8 cellular contexts compared by ENCODE assay signal in the genomic region with DNA sequence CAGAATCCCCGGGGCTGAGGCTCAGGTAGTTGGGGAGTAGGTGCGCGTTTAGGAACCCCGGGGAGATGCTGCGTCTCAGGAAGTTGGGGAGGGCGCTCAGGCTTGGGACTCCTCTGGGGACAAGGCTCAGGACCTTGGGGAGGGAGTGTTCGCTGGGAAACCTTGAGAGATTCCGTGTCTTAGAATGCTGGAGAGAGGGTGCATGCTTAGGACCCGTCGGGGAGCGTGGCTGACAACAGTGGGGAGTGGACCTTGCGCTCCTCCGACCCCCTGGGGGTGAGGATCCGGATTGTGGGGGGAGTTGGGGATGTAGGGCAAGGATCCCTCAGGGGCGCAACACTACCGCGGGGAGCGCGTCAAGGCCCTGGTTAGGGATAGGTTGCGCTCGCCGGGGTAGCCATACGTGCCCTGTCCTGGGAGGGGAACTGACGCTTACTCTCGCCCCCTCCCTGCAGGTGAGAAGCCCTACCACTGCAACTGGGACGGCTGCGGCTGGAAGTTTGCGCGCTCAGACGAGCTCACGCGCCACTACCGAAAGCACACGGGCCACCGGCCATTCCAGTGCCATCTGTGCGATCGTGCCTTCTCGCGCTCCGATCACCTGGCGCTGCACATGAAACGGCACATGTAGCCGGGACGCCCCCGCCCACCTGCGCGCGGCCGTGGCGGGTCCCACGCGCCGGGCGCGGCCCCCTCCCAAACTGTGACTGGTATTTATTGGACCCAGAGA. TPM values are rescaled to one million over a fixed set of nuclear protein-coding genes. Genes with fewer than 3 reads are reported as not detected.
A peak's percentile ranks its signal among the peaks of the same experiment; 100 is the strongest.
DNase-seq lines count a peak whose midpoint lies in the region; ATAC-seq and TF ChIP-seq lines count a peak whose summit lies in the region.

No MANE protein-coding gene starts in this region.

- no peak for TF ChIP-seq CTCF in neural progenitor cell (IDR thresholded peaks at IDR 0.05)

- H3K79me2 ChIP-seq in neural progenitor cell (ENCODE audit: low read depth): no peaks in the 10 kb centered on the region

- H3K9me3 Mint-ChIP-seq in neural progenitor cell: no peaks in the 10 kb centered on the region

- ATAC-seq in GM21360 (IDR thresholded peaks at IDR 0.05; ENCODE audit: unreplicated experiment): no peak
- no peak for ATAC-seq in HG03432 (IDR thresholded peaks at IDR 0.05; ENCODE audit: unreplicated experiment)

- no peaks in the 10 kb centered on the region for H3K36me3 Mint-ChIP-seq in neural progenitor cell

- H3K4me1 Mint-ChIP-seq in neural progenitor cell: peaks cover 4% of the 10 kb centered on the region

- peak overlapping the region; percentile 73 for H3K4me2 ChIP-seq in neural progenitor cell

- H3K9ac ChIP-seq in neural progenitor cell: no peak overlapping the region

- no peaks in the 10 kb centered on the region for H3K9me3 ChIP-seq in effector memory CD4-positive, alpha-beta T cell (ENCODE audit: control insufficient read depth, low read length)
- no peaks in the 10 kb centered on the region for H3K9me3 ChIP-seq in neural progenitor cell (ENCODE audit: low read depth)

- peaks cover 37% of the 10 kb centered on the region for H3K36me3 ChIP-seq in effector memory CD4-positive, alpha-beta T cell (ENCODE audit: control insufficient read depth, insufficient read depth, low read length)
- no peaks in the 10 kb centered on the region for H3K36me3 ChIP-seq in neural progenitor cell

- peak; percentile 16 for DNase-seq in EL
- peak; percentile 42 for DNase-seq in T-helper 9 cell
- peak; percentile 27 to 46 (median 31) for DNase-seq in effector memory CD4-positive, alpha-beta T cell
- peak; percentile 49 for DNase-seq in neural progenitor cell (ENCODE audit: low spot score)
- DNase-seq in COLO829 (ENCODE audit: low spot score): no peak
- no peak for DNase-seq in amniotic stem cell (lab: John Stamatoyannopoulos, UW)

- H3K27me3 ChIP-seq in effector memory CD4-positive, alpha-beta T cell (replicated peaks; ENCODE audit: control insufficient read depth, insufficient read depth, low read length, poor library complexity, severe bottlenecking): no peaks in the 10 kb centered on the region
- peaks cover 100% of the 10 kb centered on the region for H3K27me3 ChIP-seq in neural progenitor cell

- H3K27me3 Mint-ChIP-seq in neural progenitor cell (ENCODE audit: insufficient read depth, low read depth): peaks cover 59% of the 10 kb centered on the region

- H3K4me1 ChIP-seq in effector memory CD4-positive, alpha-beta T cell (ENCODE audit: control insufficient read depth, insufficient read depth, low read length, poor library complexity, severe bottlenecking): peaks cover 25% of the 10 kb centered on the region
- peaks cover 11% of the 10 kb centered on the region for H3K4me1 ChIP-seq in neural progenitor cell

- no peak overlapping the region for H2AFZ ChIP-seq in neural progenitor cell (replicated peaks)

- no peak overlapping the region for H3K27ac Mint-ChIP-seq in neural progenitor cell

- H3K27ac ChIP-seq in effector memory CD4-positive, alpha-beta T cell (ENCODE audit: insufficient read depth, low read length, poor library complexity, severe bottlenecking): peak overlapping the region; percentile 89
- no peak overlapping the region for H3K27ac ChIP-seq in neural progenitor cell

- peak overlapping the region; percentile 75 for H3K4me3 Mint-ChIP-seq in neural progenitor cell

- H3K4me3 ChIP-seq in effector memory CD4-positive, alpha-beta T cell (ENCODE audit: insufficient read depth, low read depth, low read length, poor library complexity, severe bottlenecking): peak overlapping the region; percentile 98
- H3K4me3 ChIP-seq in neural progenitor cell: peak overlapping the region; percentile 41

- H4K20me1 ChIP-seq in neural progenitor cell (ENCODE audit: low read depth): peaks cover 37% of the 10 kb centered on the region

- H3F3A ChIP-seq in neural progenitor cell (ENCODE audit: low read depth): peaks cover 12% of the 10 kb centered on the region

RNA-seq across cellular contexts. Expression of a gene that starts 1.9 kb away (rescaled TPM):
- not detected in 2 replicates for total RNA-seq in neural progenitor cell (ENCODE audit: low replicate concordance)

Comparison
In these comparisons a context has a peak if more than half of its experiments do, and no peak if none do; other contexts are left out.
1. DNase-seq: peak in EL (single experiment), T-helper 9 cell (single experiment), effector memory CD4-positive, alpha-beta T cell (3 of 3) and neural progenitor cell (single experiment); none in COLO829 (single experiment) and amniotic stem cell (single experiment).